1 cellular context compared by ENCODE assay signal in genomic region chr5:110738812-110739651, GRCh38.
TF ChIP-seq lines count a peak whose summit lies in the region.

Gene SLC25A46 (plus strand): TSS chr5:110739007. CDS start chr5:110739120, 113 bp downstream.

TF ChIP-seq in HepG2, 621 proteins besides CTCF, POLR2A, EP300 and RAD21 (continued from another document and continues in another):
- TF ChIP-seq TFDP1 (CRISPR knock-in tag; IDR thresholded peaks at IDR 0.05; ENCODE audit: borderline replicate concordance) (peak; percentile 50; the same call in 1 of the 2 replicates), TAF1 (CRISPR knock-in tag; IDR thresholded peaks at IDR 0.05) (peak; percentile 86), FOXO4 (CRISPR knock-in tag; conservative IDR thresholded peaks at IDR 0.05) (no peak), ZNF703 (CRISPR knock-in tag; IDR thresholded peaks at IDR 0.05; ENCODE audit: borderline replicate concordance) (0 out of 2 replicates have a peak, but pooled peaks have one; percentile 66), ZFP82 (CRISPR knock-in tag; IDR thresholded peaks at IDR 0.05; ENCODE audit: borderline replicate concordance) (peak; percentile 88), ZNF33A (CRISPR knock-in tag; IDR thresholded peaks at IDR 0.05; ENCODE audit: borderline replicate concordance) (0 out of 2 replicates have a peak, but pooled peaks have one; percentile 94), KLF16 (CRISPR knock-in tag; IDR thresholded peaks at IDR 0.05) (peak in 1 of 2 experiments; percentile 53; a peak in 1 of 4 replicates), ZNF121 (CRISPR knock-in tag; IDR thresholded peaks at IDR 0.05) (0 out of 2 replicates have a peak, but pooled peaks have one; percentile 47), ZBTB40 (IDR thresholded peaks at IDR 0.05) (peak; percentile 89), ZBTB40 (CRISPR knock-in tag; IDR thresholded peaks at IDR 0.05) (peak; percentile 86; the same call in 1 of the 2 replicates), SP2 (CRISPR knock-in tag; IDR thresholded peaks at IDR 0.05) (peak; percentile 79), RNF2 (conservative IDR thresholded peaks at IDR 0.05; ENCODE audit: low read depth) (no peak), RFX5 (IDR thresholded peaks at IDR 0.05; ENCODE audit: low read depth, low read length) (peak; percentile 81), EHMT2 (IDR thresholded peaks at IDR 0.05; ENCODE audit: borderline replicate concordance, low read depth, low read length) (peak; percentile 85; the same call in 1 of the 2 replicates), ZNF691 (CRISPR knock-in tag; IDR thresholded peaks at IDR 0.05; ENCODE audit: borderline replicate concordance, low read depth) (0 out of 2 replicates have a peak, but pooled peaks have one; percentile 32), ZC3H4 (CRISPR knock-in tag; IDR thresholded peaks at IDR 0.05; ENCODE audit: borderline replicate concordance) (no peak), ZNF512 (CRISPR knock-in tag; IDR thresholded peaks at IDR 0.05) (no peak), NCOA2 (CRISPR knock-in tag; IDR thresholded peaks at IDR 0.05) (no peak; the same call in 1 of the 2 replicates), FOXC1 (CRISPR knock-in tag; IDR thresholded peaks at IDR 0.05; ENCODE audit: borderline replicate concordance) (peak; percentile 79; the same call in 1 of the 2 replicates), ZFX (CRISPR knock-in tag; IDR thresholded peaks at IDR 0.05; ENCODE audit: low read depth) (peak; percentile 98), ZBTB38 (CRISPR knock-in tag; IDR thresholded peaks at IDR 0.05) (peak; percentile 70; the same call in 1 of the 2 replicates), RBFOX2 (IDR thresholded peaks at IDR 0.05; ENCODE audit: low read depth, low read length) (peak; percentile 97), ZNF839 (CRISPR knock-in tag; IDR thresholded peaks at IDR 0.05; ENCODE audit: borderline replicate concordance) (no peak), KLF12 (CRISPR knock-in tag; IDR thresholded peaks at IDR 0.05; ENCODE audit: borderline replicate concordance) (no peak), SALL2 (CRISPR knock-in tag; IDR thresholded peaks at IDR 0.05) (peak; percentile 61; the same call in 1 of the 2 replicates), ZKSCAN8 (CRISPR knock-in tag; IDR thresholded peaks at IDR 0.05; ENCODE audit: borderline replicate concordance) (peak; percentile 49; the same call in 1 of the 2 replicates), CREBL2 (CRISPR knock-in tag; IDR thresholded peaks at IDR 0.05; ENCODE audit: borderline replicate concordance) (no peak), ZNF441 (CRISPR knock-in tag; IDR thresholded peaks at IDR 0.05; ENCODE audit: borderline replicate concordance) (no peak), RAD51 (IDR thresholded peaks at IDR 0.05; ENCODE audit: borderline replicate concordance) (peak; percentile 84), ZNF281 (CRISPR knock-in tag; IDR thresholded peaks at IDR 0.05; ENCODE audit: borderline replicate concordance) (0 out of 2 replicates have a peak, but pooled peaks have one; percentile 8), HNRNPLL (IDR thresholded peaks at IDR 0.05; ENCODE audit: low read depth, low read length, poor library complexity, severe bottlenecking) (peak; percentile 73), MIER3 (CRISPR knock-in tag; IDR thresholded peaks at IDR 0.05; ENCODE audit: borderline replicate concordance) (peak; percentile 32; the same call in 1 of the 2 replicates), ZBTB42 (CRISPR knock-in tag; IDR thresholded peaks at IDR 0.05) (peak; percentile 76; the same call in 1 of the 2 replicates), ZNF788 (CRISPR knock-in tag; IDR thresholded peaks at IDR 0.05; ENCODE audit: borderline replicate concordance) (peak; percentile 83; the same call in 1 of the 2 replicates), TARDBP (CRISPR knock-in tag; IDR thresholded peaks at IDR 0.05) (peak; percentile 51; the same call in 1 of the 2 replicates), ZNF574 (CRISPR knock-in tag; IDR thresholded peaks at IDR 0.05) (peak; percentile 78), SPEN (CRISPR knock-in tag; IDR thresholded peaks at IDR 0.05; ENCODE audit: low read depth) (peak; percentile 93; the same call in 1 of the 2 replicates)
